ENCODE assay signal across 27 cellular contexts in genomic region chr11:33311680-33312079, GRCh38.
"Had no signal": no experiment of that assay in that cellular context is flagged by ENCODE, and none has a peak within 500 bp of the region (broad histone marks: within the 10 kb centered on the region; RNA-seq: fewer than 3 reads in every experiment).

No MANE protein-coding gene starts in this region.

- DNase-seq: activated B cell treated with CpG ODN at 0.5 μM for 24 hours; activated CD4-positive, alpha-beta memory T cell treated with anti-CD3 and anti-CD28 coated beads for 36 hours; activated CD4-positive, alpha-beta T cell treated with anti-CD3 and anti-CD28 coated beads for 1 hour; activated CD4-positive, alpha-beta T cell treated with anti-CD3 and anti-CD28 coated beads, Interleukin-2, amount 10 ng/mL, durations not matched to agents 7 days and 5 days; activated CD8-positive, alpha-beta memory T cell treated with anti-CD3 and anti-CD28 coated beads for 24 hours; activated gamma-delta T cell; activated naive CD4-positive, alpha-beta T cell treated with anti-CD3 and anti-CD28 coated beads for 36 hours; activated T-cell treated with anti-CD3 and anti-CD28 coated beads, Interleukin-2, amount 50 U/mL, for 48 hours; amygdala; brain microvascular endothelial cell; MG63; MV-4-11; NCI-H1092 treated with DMSO at 0.1 percent for 48 hours; NCI-H1417 treated with DMSO at 0.1 percent for 48 hours; NCI-H1694; NCI-H2029; NCI-H2107; NCI-H2171 treated with DMSO at 0.1 percent for 48 hours; NCI-H226; NCI-H526 treated with DMSO at 0.1 percent for 48 hours; NCI-H82; SIG-M5; T-helper 17 cell; T-helper 9 cell had no signal

- H3K9me3 Mint-ChIP-seq: activated B cell treated with CpG ODN at 0.5 μM for 24 hours; activated CD4-positive, alpha-beta memory T cell treated with anti-CD3 and anti-CD28 coated beads for 36 hours; activated naive CD4-positive, alpha-beta T cell treated with anti-CD3 and anti-CD28 coated beads for 36 hours; activated T-helper 17 cell treated with anti-CD3 and anti-CD28 coated beads, Interleukin-2, amount 50 U/mL, for 72 hours had no signal

- H3K27ac Mint-ChIP-seq: activated B cell treated with CpG ODN at 0.5 μM for 24 hours; activated CD4-positive, alpha-beta memory T cell treated with anti-CD3 and anti-CD28 coated beads for 36 hours; activated CD4-positive, alpha-beta T cell treated with anti-CD3 and anti-CD28 coated beads, Interleukin-2, amount 10 ng/mL, durations not matched to agents 7 days and 5 days; activated naive CD4-positive, alpha-beta T cell treated with anti-CD3 and anti-CD28 coated beads for 36 hours; activated T-helper 17 cell treated with anti-CD3 and anti-CD28 coated beads, Interleukin-2, amount 50 U/mL, for 72 hours; T-helper 17 cell had no signal

- H3K27me3 ChIP-seq: brain microvascular endothelial cell, cardiac muscle cell, MG63 had no signal

- H3K27ac ChIP-seq: brain microvascular endothelial cell had no signal

- H3K36me3 ChIP-seq: brain microvascular endothelial cell, cardiac muscle cell, MG63 had no signal

- H3K4me3 ChIP-seq: cardiac muscle cell, MG63 had no signal

- H3K4me3 Mint-ChIP-seq: activated B cell treated with CpG ODN at 0.5 μM for 24 hours; activated CD4-positive, alpha-beta memory T cell treated with anti-CD3 and anti-CD28 coated beads for 36 hours; activated CD4-positive, alpha-beta T cell treated with anti-CD3 and anti-CD28 coated beads, Interleukin-2, amount 10 ng/mL, durations not matched to agents 7 days and 5 days; activated naive CD4-positive, alpha-beta T cell treated with anti-CD3 and anti-CD28 coated beads for 36 hours; activated naive CD8-positive, alpha-beta T cell; activated T-helper 17 cell treated with anti-CD3 and anti-CD28 coated beads, Interleukin-2, amount 50 U/mL, for 72 hours; T-helper 17 cell had no signal

- ATAC-seq: activated T-helper 17 cell treated with anti-CD3 and anti-CD28 coated beads, Interleukin-2, amount 50 U/mL, for 72 hours; T-helper 17 cell had no signal

- H3K27me3 Mint-ChIP-seq: activated B cell treated with CpG ODN at 0.5 μM for 24 hours; activated CD4-positive, alpha-beta memory T cell treated with anti-CD3 and anti-CD28 coated beads for 36 hours; activated CD4-positive, alpha-beta T cell treated with anti-CD3 and anti-CD28 coated beads, Interleukin-2, amount 10 ng/mL, durations not matched to agents 7 days and 5 days; activated naive CD8-positive, alpha-beta T cell; activated T-helper 17 cell treated with anti-CD3 and anti-CD28 coated beads, Interleukin-2, amount 50 U/mL, for 72 hours; T-helper 17 cell had no signal
